1 cellular context compared by ENCODE assay signal in the genomic region with DNA sequence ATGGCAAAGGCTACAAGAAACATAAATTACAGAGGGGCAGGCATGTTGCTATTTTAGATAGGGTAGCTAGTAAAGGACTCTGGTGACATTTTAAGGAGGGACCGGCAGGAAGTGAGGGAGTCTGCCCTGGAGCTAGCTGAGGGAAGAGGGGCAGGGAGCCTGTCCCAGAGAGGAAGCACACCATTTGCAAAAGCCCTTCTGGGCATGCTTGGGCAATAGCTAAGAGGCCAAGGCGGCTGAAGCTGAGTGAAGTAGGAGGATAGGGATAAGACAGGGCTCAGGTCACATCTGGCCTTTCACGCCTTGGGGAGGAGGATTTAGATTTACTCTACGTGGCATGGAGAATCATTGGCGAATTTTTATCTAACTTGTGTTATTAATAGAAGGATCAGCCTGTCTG.
TF ChIP-seq lines count a peak whose summit lies in the region.

No MANE protein-coding gene starts in this region.

TF ChIP-seq in HepG2, 621 proteins besides CTCF, POLR2A, EP300 and RAD21:
- TF ChIP-seq GATA4 (IDR thresholded peaks at IDR 0.05; ENCODE audit: borderline replicate concordance, low read depth) (no peak), ZC3H13 (CRISPR knock-in tag; IDR thresholded peaks at IDR 0.05) (no peak), ZFP82 (CRISPR knock-in tag; IDR thresholded peaks at IDR 0.05; ENCODE audit: borderline replicate concordance) (no peak), MIXL1 (CRISPR knock-in tag; IDR thresholded peaks at IDR 0.05) (no peak), ZNF343 (CRISPR knock-in tag; IDR thresholded peaks at IDR 0.05) (no peak), ZNF839 (CRISPR knock-in tag; IDR thresholded peaks at IDR 0.05; ENCODE audit: borderline replicate concordance) (no peak), NR2F6 (IDR thresholded peaks at IDR 0.05) (no peak), NR2F6 (CRISPR knock-in tag; IDR thresholded peaks at IDR 0.05) (no peak)
